Comparison of ENCODE assay signal across 13 cellular contexts in genomic region chr2:99643824-99644787, GRCh38.
DNase-seq lines count a peak whose midpoint lies in the region; ATAC-seq and TF ChIP-seq lines count a peak whose summit lies in the region.
"Had no signal": no experiment of that assay in that cellular context is flagged by ENCODE, and none has a peak within 500 bp of the region (broad histone marks: within the 10 kb centered on the region; RNA-seq: fewer than 3 reads in every experiment).

No MANE protein-coding gene starts in this region.

- TF ChIP-seq CTCF in astrocyte of the spinal cord (IDR thresholded peaks at IDR 0.05; ENCODE audit: low read depth, low read length): no peak

- ATAC-seq in HG03439 (IDR thresholded peaks at IDR 0.05; ENCODE audit: unreplicated experiment) (no peak), GM19035 (IDR thresholded peaks at IDR 0.05; ENCODE audit: unreplicated experiment) (no peak)
- ATAC-seq: effector memory CD8-positive, alpha-beta T cell had no signal

- peak; percentile 71 for DNase-seq in AG20443 (ENCODE audit: low spot score)
- DNase-seq in NCI-H2171 treated with DMSO at 0.1 percent for 48 hours (lab: John Stamatoyannopoulos, UW): peak; percentile 86
- DNase-seq in astrocyte of the spinal cord (ENCODE audit: low read depth, low spot score): peak; percentile 29
- peak; percentile 51 for DNase-seq in left kidney (ENCODE audit: low read depth, low spot score)
- DNase-seq in activated effector memory CD4-positive, alpha-beta T cell treated with anti-CD3 and anti-CD28 coated beads, Interleukin-2, amount 50 U/mL, for 16 hours: no peak
- DNase-seq in activated CD4-positive, CD25-positive, alpha-beta regulatory T cell treated with anti-CD3 and anti-CD28 coated beads, Interleukin-2, amount 50 U/mL, for 72 hours: no peak
- DNase-seq: AML-193; effector memory CD8-positive, alpha-beta T cell; mesendoderm; NK-92 treated with Interleukin-12 subunit alpha and Interleukin-12 subunit beta, amount 100 ng/mL, for 24 hours; T-helper 1 cell had no signal

- in situ Hi-C loops in astrocyte of the spinal cord (cut with HindIII; ENCODE audit: low sequenced_read_pairs): no loop called here

- H3K4me3 ChIP-seq in astrocyte of the spinal cord (ENCODE audit: low read depth, low read length): no peak overlapping the region

Comparison
In these comparisons a context has a peak if more than half of its experiments do, and no peak if none do; other contexts are left out.
1. DNase-seq: peak in AG20443 (single experiment), NCI-H2171 treated with DMSO at 0.1 percent for 48 hours (single experiment), astrocyte of the spinal cord (single experiment) and left kidney (single experiment); none in activated effector memory CD4-positive, alpha-beta T cell treated with anti-CD3 and anti-CD28 coated beads, Interleukin-2, amount 50 U/mL, for 16 hours (single experiment) and activated CD4-positive, CD25-positive, alpha-beta regulatory T cell treated with anti-CD3 and anti-CD28 coated beads, Interleukin-2, amount 50 U/mL, for 72 hours (single experiment).